ENCODE assay signal across 8 cellular contexts in the genomic region with DNA sequence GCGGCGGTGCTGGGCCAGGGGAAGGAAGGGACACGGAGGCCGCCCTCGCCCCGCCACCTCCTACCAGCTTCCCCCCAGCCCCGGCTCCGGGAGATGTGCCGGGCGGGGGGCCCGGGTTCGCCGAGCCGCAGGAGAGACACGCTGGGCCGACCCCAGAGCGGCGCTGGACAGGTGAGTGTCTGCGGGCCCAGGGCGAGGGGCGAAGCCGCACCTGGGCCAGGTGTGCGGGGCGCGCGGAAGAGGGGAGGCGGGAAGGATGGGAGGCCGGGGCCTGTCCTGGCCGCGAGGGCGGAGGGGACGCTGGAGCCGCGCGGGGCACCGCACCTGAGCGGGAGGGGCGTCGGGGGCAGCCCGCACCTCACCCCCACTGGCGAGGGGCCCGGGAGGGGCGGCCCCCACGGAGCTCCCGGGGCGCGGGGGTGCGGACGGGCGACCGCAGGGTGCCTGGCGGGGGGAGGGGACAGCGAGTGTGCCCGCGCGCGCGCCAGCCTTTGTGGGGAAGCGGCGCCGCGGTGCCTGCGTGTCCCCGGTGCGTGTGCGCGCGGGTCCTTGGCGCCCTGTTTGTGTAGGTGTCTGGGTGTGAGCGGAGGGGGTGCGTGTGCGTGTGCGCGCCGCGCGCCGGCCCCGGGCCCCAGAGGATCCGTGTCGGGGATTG.
DNase-seq lines count a peak whose midpoint lies in the region; FAIRE-seq and TF ChIP-seq lines count a peak whose summit lies in the region.
"Not testable (repeated sequence)": the region's sequence is repeated elsewhere in the genome, so short reads cannot be mapped to it uniquely, and the experiment has no call there.

No MANE protein-coding gene starts in this region.

- H3K56ac ChIP-seq in H9 (ENCODE audit: insufficient read length, low read depth, low read length), result not testable (repeated sequence)

- not testable (repeated sequence) for H3K27me3 ChIP-seq in H9 (ENCODE audit: insufficient read depth, low read length); mammary epithelial cell (ENCODE audit: insufficient read depth, low read length); small intestine (ENCODE audit: control insufficient read depth in 2 of 2, insufficient read depth in 2 of 2, low read length in 2 of 2)

- H3K23me2 ChIP-seq in H9 (ENCODE audit: insufficient read length, low read depth, low read length, poor library complexity, severe bottlenecking), result not testable (repeated sequence)

- H3K36me3 Mint-ChIP-seq in H9 (ENCODE audit: insufficient read depth in 1 of 3, low read depth in 3 of 3), result peaks cover 0 to 27% (median 25%) of the 10 kb centered on the region in 3 experiments; a peak in 6 of 7 replicates
- H3K36me3 Mint-ChIP-seq in activated CD4-positive, alpha-beta memory T cell treated with anti-CD3 and anti-CD28 coated beads for 36 hours, result not testable (repeated sequence)

- not testable (repeated sequence) for H4K5ac ChIP-seq in H9 (ENCODE audit: insufficient read length, low read depth, low read length)

- not testable (repeated sequence) for H4K20me1 ChIP-seq in H9 (ENCODE audit: control insufficient read depth, insufficient read depth, insufficient read length); mammary epithelial cell (ENCODE audit: insufficient read depth, low read length)

- H2BK20ac ChIP-seq in H9 (ENCODE audit: low read depth, low read length, poor library complexity, severe bottlenecking), result not testable (repeated sequence)

- peak overlapping the region; percentile 21 for H3K9ac ChIP-seq in H9 (ENCODE audit: extremely low read depth, insufficient read length, low read length)
- H3K9ac ChIP-seq in mammary epithelial cell (ENCODE audit: insufficient read depth, low read length), result not testable (repeated sequence)

- not testable (repeated sequence) for BruUV-seq in mammary epithelial cell (replicated peaks; lab: Mats Ljungman, UMichigan)

- not testable (repeated sequence) for H3K14ac ChIP-seq in H9 (ENCODE audit: insufficient read depth, low read length)

- H2BK120ac ChIP-seq in H9 (ENCODE audit: low read depth, low read length, poor library complexity, severe bottlenecking), result not testable (repeated sequence)

- in situ Hi-C loops in mammary epithelial cell (cut with MboI; ENCODE audit: low sequenced_read_pairs in 2 of 2), result not testable (repeated sequence)

- peak overlapping the region in 1 of 3 experiments; percentile 99; a peak in 1 of 7 replicates for H3K27ac Mint-ChIP-seq in H9
- not testable (repeated sequence) for H3K27ac Mint-ChIP-seq in activated CD4-positive, alpha-beta memory T cell treated with anti-CD3 and anti-CD28 coated beads for 36 hours

- not testable (repeated sequence) for H3K18ac ChIP-seq in H9 (ENCODE audit: insufficient read length, low read depth, low read length)

- intact Hi-C loops in activated CD4-positive, alpha-beta memory T cell treated with anti-CD3 and anti-CD28 coated beads for 36 hours (cut with micrococcal nuclease), result loop anchor here (10.0 kb wide), 3 partner anchors 235 to 605 kb away; a partner anchor contains a TSS
- intact Hi-C loops in mammary epithelial cell (cut with micrococcal nuclease), result not testable (repeated sequence)

- not testable (repeated sequence) for H3K27me3 Mint-ChIP-seq in H9 (ENCODE audit: low read depth)
- peaks cover 21% of the 10 kb centered on the region for H3K27me3 Mint-ChIP-seq in activated CD4-positive, alpha-beta memory T cell treated with anti-CD3 and anti-CD28 coated beads for 36 hours

- H3K4me1 ChIP-seq in H9 (ENCODE audit: insufficient read depth, low read length); mammary epithelial cell (ENCODE audit: insufficient read depth, low read length); small intestine (ENCODE audit: control insufficient read depth in 2 of 2, insufficient read depth in 1 of 2, low read depth in 1 of 2, low read length in 1 of 2): not testable (repeated sequence)

- H3K4me1 Mint-ChIP-seq in H9, result peaks cover 47 to 58% of the 10 kb centered on the region in 2 experiments
- peaks cover 28% of the 10 kb centered on the region for H3K4me1 Mint-ChIP-seq in activated CD4-positive, alpha-beta memory T cell treated with anti-CD3 and anti-CD28 coated beads for 36 hours (ENCODE audit: low read depth)

- not testable (repeated sequence) for H3K36me3 ChIP-seq in mammary epithelial cell (ENCODE audit: insufficient read depth, low read length); small intestine (ENCODE audit: control insufficient read depth in 2 of 2, insufficient read depth in 2 of 2, low read length in 2 of 2)

- H3K79me1 ChIP-seq in H9 (ENCODE audit: insufficient read depth, low read depth, low read length, poor library complexity, severe bottlenecking), result not testable (repeated sequence)

- not testable (repeated sequence) for H3K9me3 Mint-ChIP-seq in H9; activated CD4-positive, alpha-beta memory T cell treated with anti-CD3 and anti-CD28 coated beads for 36 hours

- H2AK5ac ChIP-seq in H9 (ENCODE audit: insufficient read length, low read length), result not testable (repeated sequence)

- H3K4me3 ChIP-seq in AG09309 (ENCODE audit: control insufficient read depth, low read depth, low read length) (peak overlapping the region; percentile 61), mammary epithelial cell (replicated peaks in 1 of 3; ENCODE audit: insufficient read depth in 1 of 3, low read depth in 2 of 3, low read length in 3 of 3) (peak overlapping the region; percentile 54 to 66 (median 61)), small intestine (ENCODE audit: low read depth in 1 of 2, low read length in 2 of 2) (peak overlapping the region; percentile 49 to 85)

- TF ChIP-seq CTCF in AG09309 (IDR thresholded peaks at IDR 0.05; ENCODE audit: control insufficient read depth, insufficient read depth, low read depth, low read length, missing control alignments); H9 (conservative IDR thresholded peaks at IDR 0.05); mammary epithelial cell (conservative IDR thresholded peaks at IDR 0.05 in 1 of 2, IDR thresholded peaks at IDR 0.05 in 1 of 2; ENCODE audit: extremely low read depth in 1 of 2, insufficient read depth in 1 of 2, low read depth in 1 of 2, low read length in 2 of 2): not testable (repeated sequence)

- not testable (repeated sequence) for H3T11ph ChIP-seq in H9 (ENCODE audit: low read length)

- H3K9me3 ChIP-seq in H9 (ENCODE audit: control insufficient read depth, low read depth, low read length); mammary epithelial cell (replicated peaks; ENCODE audit: insufficient read depth, low read length); small intestine (ENCODE audit: control insufficient read depth, low read depth): not testable (repeated sequence)

- CTCF ChIA-PET in activated CD4-positive, alpha-beta memory T cell treated with anti-CD3 and anti-CD28 coated beads for 36 hours (lab: Charles Lee), result interaction anchor here (1.0 kb wide), 1 partner anchor 12 kb away, joined by 3 read pairs; no protein-coding TSS in a partner anchor
- CTCF ChIA-PET in mammary epithelial cell (lab: Charles Lee; ENCODE audit: low non-redundant PET), result not testable (repeated sequence)

- H3K23ac ChIP-seq in H9 (ENCODE audit: insufficient read length, low read depth, low read length), result not testable (repeated sequence)

- H2AFZ ChIP-seq in H9 (ENCODE audit: low read length), result not testable (repeated sequence)
- H2AFZ ChIP-seq in mammary epithelial cell (ENCODE audit: low read depth, low read length), result peak overlapping the region; percentile 87

- DNase-seq in AG09309 (ENCODE audit: low read depth); H9; mammary epithelial cell; small intestine: not testable (repeated sequence)
- DNase-seq in NCI-H82 (lab: John Stamatoyannopoulos, UW) (peak; percentile 53), globus pallidus (ENCODE audit: low spot score) (peak; percentile 51), midbrain (lab: John Stamatoyannopoulos, UW) (peak; percentile 25)
- DNase-seq in activated CD4-positive, alpha-beta memory T cell treated with anti-CD3 and anti-CD28 coated beads for 36 hours, result peak; percentile 45

- H3K4ac ChIP-seq in H9 (ENCODE audit: low read depth, low read length), result not testable (repeated sequence)

- H2BK15ac ChIP-seq in H9 (ENCODE audit: low read depth, low read length), result not testable (repeated sequence)

- H4K8ac ChIP-seq in H9 (replicated peaks; ENCODE audit: insufficient read length, low read depth, low read length), result not testable (repeated sequence)

- H3K4me2 ChIP-seq in H9 (ENCODE audit: insufficient read depth, insufficient read length, low read length) (peak overlapping the region; percentile 42), mammary epithelial cell (ENCODE audit: insufficient read depth, low read depth, low read length) (peak overlapping the region; percentile 81)

- no CpG with 5 or more reads among the region's 81 CpGs for WGBS in H9 (ENCODE audit: extremely low coverage, insufficient read length, low lambda C conversion rate)
- 0% methylated on average over 6 of the region's 81 CpGs for WGBS in mammary epithelial cell (ENCODE audit: low coverage, missing lambda C conversion rate)
- 1% methylated on average over 23 to 81 of the region's 81 CpGs for WGBS in small intestine, 3 donors

- peaks cover 39% of the 10 kb centered on the region; the same call in 1 of the 2 replicates for H3K79me2 ChIP-seq in H9 (ENCODE audit: insufficient read depth, low read length)
- peaks cover 47% of the 10 kb centered on the region for H3K79me2 ChIP-seq in mammary epithelial cell (ENCODE audit: insufficient read depth, low read length)

- POLR2A ChIA-PET in activated CD4-positive, alpha-beta memory T cell treated with anti-CD3 and anti-CD28 coated beads for 36 hours (lab: Charles Lee), result not testable (repeated sequence)

- not testable (repeated sequence) for H4K91ac ChIP-seq in H9 (ENCODE audit: insufficient read length, low read depth, low read length)

- FAIRE-seq in small intestine (lab: Jason Lieb, UNC), result not testable (repeated sequence)

- H2BK12ac ChIP-seq in H9 (ENCODE audit: insufficient read length, low read depth, low read length), result not testable (repeated sequence)

- dilution Hi-C loops in mammary epithelial cell (cut with HindIII; ENCODE audit: low sequenced_read_pairs), result not testable (repeated sequence)

- H3K27ac ChIP-seq in H9 (ENCODE audit: insufficient read length, low read depth, low read length); mammary epithelial cell (ENCODE audit: insufficient read depth, low read depth, low read length); small intestine (ENCODE audit: low read depth in 1 of 2, low read length in 1 of 2): not testable (repeated sequence)

- not testable (repeated sequence) for H2BK5ac ChIP-seq in H9 (ENCODE audit: insufficient read length, low read length)

- H3K4me3 Mint-ChIP-seq in H9, result peak overlapping the region; percentile 90 to 95
- peak overlapping the region; percentile 75 for H3K4me3 Mint-ChIP-seq in activated CD4-positive, alpha-beta memory T cell treated with anti-CD3 and anti-CD28 coated beads for 36 hours
